8 cellular contexts compared by ENCODE assay signal in the genomic region with DNA sequence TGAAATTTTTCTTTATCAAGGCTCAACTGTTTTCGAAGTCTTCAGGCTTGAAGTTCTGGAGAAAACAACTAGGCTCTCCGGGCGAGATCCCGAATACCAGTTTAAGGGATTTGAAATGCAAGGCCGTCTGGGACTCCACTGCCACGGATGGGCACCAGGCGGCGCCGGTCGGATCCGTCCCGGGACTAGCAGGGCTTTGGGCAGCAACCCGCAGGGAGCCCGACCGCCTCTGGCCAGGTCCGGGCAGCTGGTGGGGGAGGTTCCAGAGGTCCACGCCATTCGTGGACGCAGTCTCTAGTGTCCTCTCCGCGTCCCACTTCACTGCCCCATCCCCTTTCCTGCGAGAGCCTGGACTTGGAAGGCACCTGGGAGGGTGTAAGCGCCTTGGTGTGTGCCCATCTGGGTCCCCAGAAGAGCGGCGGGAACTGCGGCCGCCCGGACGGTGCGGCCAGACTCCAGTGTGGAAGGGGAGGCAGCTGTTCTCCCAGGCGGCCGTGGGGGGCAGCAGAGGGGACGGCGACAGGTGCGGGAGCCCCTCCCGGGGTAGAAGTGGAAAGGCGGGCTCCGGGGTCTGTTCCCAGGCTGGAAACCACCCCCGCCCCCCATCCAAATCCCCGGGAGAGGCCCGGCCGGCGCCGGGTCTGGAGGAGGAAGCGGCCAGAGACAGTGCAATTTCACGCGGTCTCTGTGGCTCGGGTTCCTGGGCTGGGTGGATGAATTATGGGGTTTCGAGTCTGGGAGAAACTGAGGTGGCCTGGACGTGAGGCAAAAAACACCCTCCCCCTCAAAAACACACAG. TPM values are rescaled to one million over a fixed set of nuclear protein-coding genes. Genes with fewer than 3 reads are reported as not detected.
DNase-seq lines count a peak whose midpoint lies in the region; ATAC-seq and TF ChIP-seq lines count a peak whose summit lies in the region.

No MANE protein-coding gene starts in this region.

- peak; percentile 94 for ATAC-seq in SK-N-SH treated with all-trans-retinoic acid at 6 μM for 48 hours
- ATAC-seq in Right ventricle myocardium inferior: peak; percentile 87
- peak; percentile 92 to 93 for ATAC-seq in upper lobe of left lung (ENCODE audit: low FRiP score in 2 of 2)

- intact Hi-C loops in Right ventricle myocardium inferior (cut with DNase I): loop anchor here (1.0 kb wide), 2 partner anchors 25 to 37 kb away; a partner anchor contains a TSS

- no peaks in the 10 kb centered on the region for H4K20me1 ChIP-seq in Karpas-422 (ENCODE audit: insufficient read depth, low read depth, low read length)

- no peaks in the 10 kb centered on the region for H3K9me2 ChIP-seq in Karpas-422 (replicated peaks; ENCODE audit: insufficient read depth, low read length)

- H2AFZ ChIP-seq in Karpas-422 (ENCODE audit: low read length): peak overlapping the region; percentile 97; the same call in 1 of the 2 replicates

- H3K27me3 ChIP-seq in Karpas-422 (ENCODE audit: low read length): no peaks in the 10 kb centered on the region
- H3K27me3 ChIP-seq in upper lobe of left lung: peaks cover 0 to 9% (median 7%) of the 10 kb centered on the region in 4 donors

- no peaks in the 10 kb centered on the region for H3K9me3 ChIP-seq in Karpas-422 (ENCODE audit: low read length)
- H3K9me3 ChIP-seq in upper lobe of left lung: no peaks in the 10 kb centered on the region

- H3K27ac ChIP-seq in Karpas-422 (ENCODE audit: low read length) (no peak overlapping the region), upper lobe of left lung (peak overlapping the region; percentile 84 to 94 (median 88))

- no peak for TF ChIP-seq EP300 in upper lobe of left lung (IDR thresholded peaks at IDR 0.05)

- TF ChIP-seq CTCF in upper lobe of left lung (IDR thresholded peaks at IDR 0.05): peak; percentile 66 to 89 (median 82)

- H3K4me1 ChIP-seq in Karpas-422 (ENCODE audit: low read length) (peaks cover 15% of the 10 kb centered on the region), upper lobe of left lung (peaks cover 7 to 30% (median 20%) of the 10 kb centered on the region in 4 donors)

- peak overlapping the region; percentile 77 for H3K4me2 ChIP-seq in Karpas-422 (ENCODE audit: low read depth, low read length, poor library complexity, severe bottlenecking)

- 0 to 3% methylated on average over 2 to 26 of the region's 50 CpGs for WGBS in upper lobe of left lung, 2 donors

- H3K36me3 ChIP-seq in Karpas-422 (ENCODE audit: insufficient read depth, low read length): no peaks in the 10 kb centered on the region
- H3K36me3 ChIP-seq in upper lobe of left lung: no peaks in the 10 kb centered on the region

- H3K9ac ChIP-seq in Karpas-422 (ENCODE audit: low read length): peak overlapping the region; percentile 46; the same call in 1 of the 2 replicates

- TF ChIP-seq POLR2A in upper lobe of left lung (IDR thresholded peaks at IDR 0.05): peak in 2 of 4 donors; percentile 34 to 43

- DNase-seq in Ammon's horn (ENCODE audit: low spot score): peak; percentile 84
- DNase-seq in GM19240 (ENCODE audit: insufficient read length, low spot score): peak; percentile 65
- DNase-seq in Karpas-422: peak; percentile 53
- DNase-seq in activated naive CD8-positive, alpha-beta T cell treated with anti-CD3 and anti-CD28 coated beads, Interleukin-2, amount 50 U/mL, for 16 hours (ENCODE audit: low read depth, low spot score): peak; percentile 11
- peak; percentile 89 for DNase-seq in Right ventricle myocardium inferior (ENCODE audit: missing footprints)
- DNase-seq in occipital lobe (lab: John Stamatoyannopoulos, UW): peak; percentile 74
- peak; percentile 95 to 98 for DNase-seq in upper lobe of left lung

- no peaks in the 10 kb centered on the region for H3K79me2 ChIP-seq in Karpas-422 (ENCODE audit: low read length)

- H3K4me3 ChIP-seq in Karpas-422 (ENCODE audit: low read length): peak overlapping the region; percentile 68
- peak overlapping the region; percentile 40 to 73 (median 60) for H3K4me3 ChIP-seq in upper lobe of left lung

TF ChIP-seq in SK-N-SH treated with all-trans-retinoic acid at 6 μM for 48 hours, 23 proteins besides CTCF, POLR2A, EP300 and RAD21:
- TF ChIP-seq, protein P1, sequence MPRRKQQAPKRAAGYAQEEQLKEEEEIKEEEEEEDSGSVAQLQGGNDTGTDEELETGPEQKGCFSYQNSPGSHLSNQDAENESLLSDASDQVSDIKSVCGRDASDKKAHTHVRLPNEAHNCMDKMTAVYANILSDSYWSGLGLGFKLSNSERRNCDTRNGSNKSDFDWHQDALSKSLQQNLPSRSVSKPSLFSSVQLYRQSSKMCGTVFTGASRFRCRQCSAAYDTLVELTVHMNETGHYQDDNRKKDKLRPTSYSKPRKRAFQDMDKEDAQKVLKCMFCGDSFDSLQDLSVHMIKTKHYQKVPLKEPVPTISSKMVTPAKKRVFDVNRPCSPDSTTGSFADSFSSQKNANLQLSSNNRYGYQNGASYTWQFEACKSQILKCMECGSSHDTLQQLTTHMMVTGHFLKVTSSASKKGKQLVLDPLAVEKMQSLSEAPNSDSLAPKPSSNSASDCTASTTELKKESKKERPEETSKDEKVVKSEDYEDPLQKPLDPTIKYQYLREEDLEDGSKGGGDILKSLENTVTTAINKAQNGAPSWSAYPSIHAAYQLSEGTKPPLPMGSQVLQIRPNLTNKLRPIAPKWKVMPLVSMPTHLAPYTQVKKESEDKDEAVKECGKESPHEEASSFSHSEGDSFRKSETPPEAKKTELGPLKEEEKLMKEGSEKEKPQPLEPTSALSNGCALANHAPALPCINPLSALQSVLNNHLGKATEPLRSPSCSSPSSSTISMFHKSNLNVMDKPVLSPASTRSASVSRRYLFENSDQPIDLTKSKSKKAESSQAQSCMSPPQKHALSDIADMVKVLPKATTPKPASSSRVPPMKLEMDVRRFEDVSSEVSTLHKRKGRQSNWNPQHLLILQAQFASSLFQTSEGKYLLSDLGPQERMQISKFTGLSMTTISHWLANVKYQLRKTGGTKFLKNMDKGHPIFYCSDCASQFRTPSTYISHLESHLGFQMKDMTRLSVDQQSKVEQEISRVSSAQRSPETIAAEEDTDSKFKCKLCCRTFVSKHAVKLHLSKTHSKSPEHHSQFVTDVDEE (CRISPR knock-in tag; IDR thresholded peaks at IDR 0.05): 0 out of 2 replicates have a peak, but pooled peaks have one; percentile 40
- TF ChIP-seq ESRRG (CRISPR knock-in tag; IDR thresholded peaks at IDR 0.05) (no peak), ZNF8 (CRISPR knock-in tag; IDR thresholded peaks at IDR 0.05) (no peak), SNAI2 (CRISPR knock-in tag; IDR thresholded peaks at IDR 0.05) (peak; percentile 98)
TF ChIP-seq in SK-N-SH treated with all-trans-retinoic acid at 6 μM for 48 hours: peak in this region for 2.

RNA-seq across cellular contexts. Expression of a gene that starts 0.8 kb away (rescaled TPM):
- not detected in 2 replicates for total RNA-seq in Karpas-422 (2014; rRNA removed; shearing (Covaris generic); ENCODE audit: low replicate concordance)
- total RNA-seq in Right ventricle myocardium inferior (2.8 TPM), occipital lobe (2.2 TPM), upper lobe of left lung (100 to 1,000 TPM in 3 of 6 donors, 10 to 100 TPM in 3; 56.8 to 171 (median 101) TPM)

RNA-seq across cellular contexts. Expression of a gene that starts 25.2 kb away (rescaled TPM):
- total RNA-seq in Karpas-422 (2014; rRNA removed; shearing (Covaris generic); ENCODE audit: low replicate concordance): 111 and 267 TPM in 2 replicates
- total RNA-seq in Right ventricle myocardium inferior (69.7 TPM), occipital lobe (64.9 TPM), upper lobe of left lung (100 to 1,000 TPM in 1 of 6 donors, 10 to 100 TPM in 5; 36.7 to 103 (median 70.7) TPM)

RNA-seq across cellular contexts. Expression of a gene that starts 37.3 kb away (rescaled TPM):
- total RNA-seq in Karpas-422 (2014; rRNA removed; shearing (Covaris generic); ENCODE audit: low replicate concordance): 7,506 and 9,874 TPM in 2 replicates
- total RNA-seq in Right ventricle myocardium inferior: 2,099 TPM
- 1,070 TPM for total RNA-seq in occipital lobe
- total RNA-seq in upper lobe of left lung: 1,000 to 10,000 TPM; 1,377 to 3,349 (median 3,110) TPM

RNA-seq across cellular contexts. Expression of a gene that starts 37.4 kb away (rescaled TPM):
- total RNA-seq in Karpas-422 (2014; rRNA removed; shearing (Covaris generic); ENCODE audit: low replicate concordance): 417 and 1,471 TPM in 2 replicates
- total RNA-seq in Right ventricle myocardium inferior (35.5 TPM), occipital lobe (61.3 TPM), upper lobe of left lung (100 to 1,000 TPM in 3 of 6 donors, 10 to 100 TPM in 3; 15.3 to 570 (median 150) TPM)

RNA-seq across cellular contexts. Expression of a gene that starts 38.9 kb away (rescaled TPM):
- total RNA-seq in Karpas-422 (2014; rRNA removed; shearing (Covaris generic); ENCODE audit: low replicate concordance): 11.9 and 13.4 TPM in 2 replicates
- total RNA-seq in Right ventricle myocardium inferior: 7.3 TPM
- total RNA-seq in occipital lobe: 10.6 TPM
- 10 to 100 TPM in 2 of 6 donors, 1 to 10 TPM in 4; 2.1 to 22.0 (median 6.4) TPM for total RNA-seq in upper lobe of left lung

Comparison
In these comparisons a context has a peak if more than half of its experiments do, and no peak if none do; other contexts are left out.
1. DNase-seq: peak in every context shown above with its lines; median percentile 96 in upper lobe of left lung; 89 in Right ventricle myocardium inferior; 84 in Ammon's horn; 74 in occipital lobe; 65 in GM19240; 53 in Karpas-422; 11 in activated naive CD8-positive, alpha-beta T cell treated with anti-CD3 and anti-CD28 coated beads, Interleukin-2, amount 50 U/mL, for 16 hours.
2. RNA of a gene that starts 0.8 kb away (total RNA-seq): 56.8 to 171 TPM in upper lobe of left lung; 2.8 TPM in Right ventricle myocardium inferior (single experiment), 2.2 TPM in occipital lobe (single experiment) and not detected in Karpas-422; every median in the first group is over 10 times any median in the second.
3. Peak in every context shown above with its lines, with median percentiles within 50 percentile points of each other: ATAC-seq.